Comparison of ENCODE assay signal across 18 cellular contexts in the genomic region with DNA sequence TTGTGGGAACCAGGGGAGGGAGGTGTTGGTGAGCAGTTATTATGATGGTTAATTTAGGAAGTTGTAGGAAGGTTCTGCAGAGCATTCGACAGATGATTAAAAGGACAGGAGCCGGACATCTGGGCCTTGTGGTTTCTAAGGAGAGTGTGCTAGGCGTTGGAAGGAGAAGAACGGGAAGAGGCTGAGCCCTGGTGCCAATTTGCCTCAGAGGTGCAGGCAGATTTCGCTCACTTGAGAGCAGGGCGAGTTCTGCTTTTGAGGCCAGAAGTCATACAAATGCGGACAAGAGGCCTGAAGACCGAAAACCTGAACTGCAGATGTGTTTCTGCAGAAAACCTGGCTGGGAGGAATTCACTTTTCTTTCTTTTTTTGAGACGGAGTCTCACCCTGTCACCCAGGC. TPM values are rescaled to one million over a fixed set of nuclear protein-coding genes. Genes with fewer than 3 reads are reported as not detected.
DNase-seq lines count a peak whose midpoint lies in the region; ATAC-seq and TF ChIP-seq lines count a peak whose summit lies in the region.
"Had no signal": no experiment of that assay in that cellular context is flagged by ENCODE, and none has a peak within 500 bp of the region (broad histone marks: within the 10 kb centered on the region; RNA-seq: fewer than 3 reads in every experiment).

No MANE protein-coding gene starts in this region.

- H3K9ac ChIP-seq in Karpas-422 (ENCODE audit: low read length): no peak overlapping the region

- H3K27ac ChIP-seq in Karpas-422 (ENCODE audit: low read length) (no peak overlapping the region), neutrophil (peak overlapping the region; percentile 62)
- H3K27ac ChIP-seq: body of pancreas, transverse colon had no signal

- ATAC-seq in GM18498 (IDR thresholded peaks at IDR 0.05; ENCODE audit: unreplicated experiment): no peak
- ATAC-seq in HG03442 (IDR thresholded peaks at IDR 0.05; ENCODE audit: unreplicated experiment): no peak

- no peak overlapping the region for H3K4me3 ChIP-seq in Karpas-422 (ENCODE audit: low read length)
- peak overlapping the region; percentile 41 to 51 for H3K4me3 ChIP-seq in neutrophil (ENCODE audit: low read depth in 1 of 2, low read length in 1 of 2)
- H3K4me3 ChIP-seq: body of pancreas, transverse colon had no signal

- no peaks in the 10 kb centered on the region for H3K27me3 ChIP-seq in Karpas-422 (ENCODE audit: low read length)
- H3K27me3 ChIP-seq in neutrophil: no peaks in the 10 kb centered on the region
- H3K27me3 ChIP-seq: body of pancreas had no signal

- intact Hi-C loops in activated CD4-positive, alpha-beta T cell treated with anti-CD3 and anti-CD28 coated beads, Interleukin-2, amount 10 ng/mL, durations not matched to agents 24 days and 14 days (cut with micrococcal nuclease): no loop called here

- H3K4me1 Mint-ChIP-seq in activated CD4-positive, alpha-beta T cell treated with anti-CD3 and anti-CD28 coated beads, Interleukin-2, amount 10 ng/mL, durations not matched to agents 24 days and 14 days: peaks cover 7% of the 10 kb centered on the region
- H3K4me1 Mint-ChIP-seq in activated naive CD8-positive, alpha-beta T cell treated with anti-CD3 and anti-CD28 coated beads for 36 hours: peaks cover 9% of the 10 kb centered on the region

- no peaks in the 10 kb centered on the region for H3K9me3 ChIP-seq in Karpas-422 (ENCODE audit: low read length)
- H3K9me3 ChIP-seq in neutrophil: no peaks in the 10 kb centered on the region
- H3K9me3 ChIP-seq: body of pancreas, transverse colon had no signal

- H3K79me2 ChIP-seq in Karpas-422 (ENCODE audit: low read length): no peaks in the 10 kb centered on the region

- no peak for DNase-seq in activated CD4-positive, alpha-beta T cell treated with anti-CD3 and anti-CD28 coated beads, Interleukin-2, amount 10 ng/mL, durations not matched to agents 24 days and 14 days
- no peak for DNase-seq in activated CD4-positive, alpha-beta T cell treated with anti-CD3 and anti-CD28 coated beads for 1 hour
- DNase-seq in Karpas-422 (no peak), glomerular visceral epithelial cell (ENCODE audit: extremely low spot score) (no peak)
- no peak for DNase-seq in activated naive CD8-positive, alpha-beta T cell treated with anti-CD3 and anti-CD28 coated beads for 36 hours
- DNase-seq: activated effector memory CD4-positive, alpha-beta T cell treated with anti-CD3 and anti-CD28 coated beads, Interleukin-2, amount 50 U/mL, for 16 hours; COR-L47; dermis blood vessel endothelial cell; GOT3; kidney; NCI-H1092; right cardiac atrium; Right ventricle myocardium superior; transverse colon had no signal

- no peak for TF ChIP-seq CTCF in neutrophil (IDR thresholded peaks at IDR 0.05)

- no peak overlapping the region for H2AFZ ChIP-seq in Karpas-422 (ENCODE audit: low read length)

- no peaks in the 10 kb centered on the region for H3K36me3 ChIP-seq in Karpas-422 (ENCODE audit: insufficient read depth, low read length)
- no peaks in the 10 kb centered on the region for H3K36me3 ChIP-seq in neutrophil
- H3K36me3 ChIP-seq: transverse colon had no signal

- no peaks in the 10 kb centered on the region for H3K36me3 Mint-ChIP-seq in activated CD4-positive, alpha-beta T cell treated with anti-CD3 and anti-CD28 coated beads, Interleukin-2, amount 10 ng/mL, durations not matched to agents 24 days and 14 days (ENCODE audit: low read depth)
- H3K36me3 Mint-ChIP-seq in activated naive CD8-positive, alpha-beta T cell treated with anti-CD3 and anti-CD28 coated beads for 36 hours: no peaks in the 10 kb centered on the region

- H3K9me3 Mint-ChIP-seq in activated CD4-positive, alpha-beta T cell treated with anti-CD3 and anti-CD28 coated beads, Interleukin-2, amount 10 ng/mL, durations not matched to agents 24 days and 14 days: no peaks in the 10 kb centered on the region
- H3K9me3 Mint-ChIP-seq in activated naive CD8-positive, alpha-beta T cell treated with anti-CD3 and anti-CD28 coated beads for 36 hours: no peaks in the 10 kb centered on the region

- peak overlapping the region; percentile 43 for H3K4me3 Mint-ChIP-seq in activated CD4-positive, alpha-beta T cell treated with anti-CD3 and anti-CD28 coated beads, Interleukin-2, amount 10 ng/mL, durations not matched to agents 24 days and 14 days
- peak overlapping the region; percentile 68 for H3K4me3 Mint-ChIP-seq in activated naive CD8-positive, alpha-beta T cell treated with anti-CD3 and anti-CD28 coated beads for 36 hours

- peaks cover 8% of the 10 kb centered on the region for H3K27me3 Mint-ChIP-seq in activated CD4-positive, alpha-beta T cell treated with anti-CD3 and anti-CD28 coated beads, Interleukin-2, amount 10 ng/mL, durations not matched to agents 24 days and 14 days
- H3K27me3 Mint-ChIP-seq in activated naive CD8-positive, alpha-beta T cell treated with anti-CD3 and anti-CD28 coated beads for 36 hours: peaks cover 8% of the 10 kb centered on the region

- H3K4me2 ChIP-seq in Karpas-422 (ENCODE audit: low read depth, low read length, poor library complexity, severe bottlenecking): peak overlapping the region; percentile 54

- H4K20me1 ChIP-seq in Karpas-422 (ENCODE audit: insufficient read depth, low read depth, low read length): no peaks in the 10 kb centered on the region

- H3K4me1 ChIP-seq in Karpas-422 (ENCODE audit: low read length) (peaks cover 14% of the 10 kb centered on the region), neutrophil (ENCODE audit: control insufficient read depth in 1 of 2, insufficient read depth in 1 of 2, low read depth in 1 of 2, low read length in 1 of 2) (peaks cover 13 to 25% of the 10 kb centered on the region in 2 experiments)

- H3K9me2 ChIP-seq in Karpas-422 (replicated peaks; ENCODE audit: insufficient read depth, low read length): no peaks in the 10 kb centered on the region

- H3K27ac Mint-ChIP-seq in activated CD4-positive, alpha-beta T cell treated with anti-CD3 and anti-CD28 coated beads, Interleukin-2, amount 10 ng/mL, durations not matched to agents 24 days and 14 days: no peak overlapping the region
- H3K27ac Mint-ChIP-seq in activated naive CD8-positive, alpha-beta T cell treated with anti-CD3 and anti-CD28 coated beads for 36 hours: no peak overlapping the region

RNA-seq across cellular contexts. Expression of gene RPS6KA2, which starts 30.5 kb away (rescaled TPM):
- 2.8 and 3.1 TPM in 2 replicates for total RNA-seq in activated CD4-positive, alpha-beta T cell treated with anti-CD3 and anti-CD28 coated beads, Interleukin-2, amount 10 ng/mL, durations not matched to agents 24 days and 14 days
- 7.2 and 8.8 TPM in 2 replicates for total RNA-seq in Karpas-422 (2014; rRNA removed; shearing (Covaris generic); ENCODE audit: low replicate concordance)
- 1 to 10 TPM; 3.8 to 4.2 TPM for total RNA-seq in activated naive CD8-positive, alpha-beta T cell treated with anti-CD3 and anti-CD28 coated beads for 36 hours
